Comparison of ENCODE assay signal across 22 cellular contexts in genomic region chr10:78968960-78969359, GRCh38.
"Had no signal": no experiment of that assay in that cellular context is flagged by ENCODE, and none has a peak within 500 bp of the region (broad histone marks: within the 10 kb centered on the region; RNA-seq: fewer than 3 reads in every experiment).

No MANE protein-coding gene starts in this region.

- H3K9me3 ChIP-seq: ascending aorta, breast epithelium, left lung, neutrophil, testis, upper lobe of left lung had no signal

- H3K4me3 Mint-ChIP-seq: activated CD4-positive, alpha-beta T cell treated with anti-CD3 and anti-CD28 coated beads, Interleukin-2, amount 10 ng/mL, durations not matched to agents 7 days and 5 days; activated T-cell treated with anti-CD3 and anti-CD28 coated beads, Interleukin-2, amount 50 U/mL, for 4 hours; stimulated activated memory B cell treated with anti-CD40 and anti-IgM and Interleukin-4, amounts not matched to agents 10 μg/mL and 1 μg/mL and 100 μg/mL, for 72 hours; T-helper 1 cell treated with Interleukin-12 subunit alpha and Interleukin-12 subunit beta and Interleukin-4 antibody, amounts not matched to agents 30 μg/mL and 1 μg/mL, for 36 hours had no signal

- ATAC-seq: activated T-cell treated with anti-CD3 and anti-CD28 coated beads, Interleukin-2, amount 50 U/mL, for 4 hours; left lung; sciatic nerve; stimulated activated memory B cell treated with anti-CD40 and anti-IgM and Interleukin-4, amounts not matched to agents 10 μg/mL and 1 μg/mL and 100 μg/mL, for 72 hours had no signal

- H3K27ac Mint-ChIP-seq: activated CD4-positive, alpha-beta T cell treated with anti-CD3 and anti-CD28 coated beads, Interleukin-2, amount 10 ng/mL, durations not matched to agents 7 days and 5 days; stimulated activated memory B cell treated with anti-CD40 and anti-IgM and Interleukin-4, amounts not matched to agents 10 μg/mL and 1 μg/mL and 100 μg/mL, for 72 hours; T-helper 1 cell treated with Interleukin-12 subunit alpha and Interleukin-12 subunit beta and Interleukin-4 antibody, amounts not matched to agents 30 μg/mL and 1 μg/mL, for 36 hours had no signal

- H3K27ac ChIP-seq: ascending aorta, breast epithelium, coronary artery, left lung, neutrophil, parathyroid adenoma, testis had no signal

- H3K4me3 ChIP-seq: ascending aorta, breast epithelium, coronary artery, left lung, testis, upper lobe of left lung had no signal

- FAIRE-seq: endothelial cell of umbilical vein had no signal

- H3K9me3 Mint-ChIP-seq: activated CD4-positive, alpha-beta T cell treated with anti-CD3 and anti-CD28 coated beads, Interleukin-2, amount 10 ng/mL, durations not matched to agents 7 days and 5 days; activated T-cell treated with anti-CD3 and anti-CD28 coated beads, Interleukin-2, amount 50 U/mL, for 4 hours; stimulated activated memory B cell treated with anti-CD40 and anti-IgM and Interleukin-4, amounts not matched to agents 10 μg/mL and 1 μg/mL and 100 μg/mL, for 72 hours; T-helper 1 cell treated with Interleukin-12 subunit alpha and Interleukin-12 subunit beta and Interleukin-4 antibody, amounts not matched to agents 30 μg/mL and 1 μg/mL, for 36 hours had no signal

- H3K36me3 Mint-ChIP-seq: stimulated activated memory B cell treated with anti-CD40 and anti-IgM and Interleukin-4, amounts not matched to agents 10 μg/mL and 1 μg/mL and 100 μg/mL, for 72 hours had no signal

- H3K36me3 ChIP-seq: ascending aorta, breast epithelium, left lung, neutrophil, upper lobe of left lung had no signal

- H3K27me3 Mint-ChIP-seq: activated CD4-positive, alpha-beta T cell treated with anti-CD3 and anti-CD28 coated beads, Interleukin-2, amount 10 ng/mL, durations not matched to agents 7 days and 5 days had no signal

- H3K9ac ChIP-seq: parathyroid adenoma had no signal

- DNase-seq: activated CD4-positive, alpha-beta T cell treated with anti-CD3 and anti-CD28 coated beads, Interleukin-2, amount 10 ng/mL, durations not matched to agents 7 days and 5 days; activated CD8-positive, alpha-beta memory T cell treated with anti-CD3 and anti-CD28 coated beads, Interleukin-2, amount 50 U/mL, for 4 hours; activated effector memory CD4-positive, alpha-beta T cell treated with Interleukin-2 at 50 U/mL for 16 hours; activated naive CD4-positive, alpha-beta T cell treated with anti-CD3 and anti-CD28 coated beads, Interleukin-2, amount 50 U/mL, for 16 hours; activated T-cell treated with anti-CD3 and anti-CD28 coated beads, Interleukin-2, amount 50 U/mL, for 4 hours; effector CD4-positive, alpha-beta T cell; hypothalamus; islet precursor cell; left lung; mammary epithelial cell; stimulated activated CD4-positive, alpha-beta T cell treated with anti-CD3 and anti-CD28 coated beads, Interleukin-4, amount 100 ng/mL, for 24 hours; testis; upper lobe of left lung had no signal

- H3K27me3 ChIP-seq: ascending aorta, breast epithelium, testis, upper lobe of left lung had no signal
